Comparison of ENCODE assay signal across 8 cellular contexts in genomic region chr10:45470098-45471012, GRCh38.
DNase-seq lines count a peak whose midpoint lies in the region; ATAC-seq and TF ChIP-seq lines count a peak whose summit lies in the region.

No MANE protein-coding gene starts in this region.

- intact Hi-C loops in MCF 10A (cut with micrococcal nuclease): no loop called here

- DNase-seq in T47D (ENCODE audit: low read depth in 1 of 2, low spot score in 1 of 2): peak; percentile 80 to 92
- DNase-seq in MCF 10A (ENCODE audit: unreplicated experiment): no peak
- DNase-seq in activated CD8-positive, alpha-beta T cell treated with anti-CD3 and anti-CD28 coated beads, Interleukin-2, amount 10 ng/mL, durations not matched to agents 7 days and 5 days: peak; percentile 74
- peak; percentile 55 for DNase-seq in fibroblast of pulmonary artery (ENCODE audit: low read depth)
- DNase-seq in smooth muscle cell (lab: John Stamatoyannopoulos, UW; ENCODE audit: unreplicated experiment): no peak
- DNase-seq in NCI-H1417 (lab: John Stamatoyannopoulos, UW): no peak
- no peak for DNase-seq in ecto neural progenitor cell (ENCODE audit: low spot score)

- 23% methylated on average over 10 of the region's 10 CpGs for WGBS in smooth muscle cell (ENCODE audit: low lambda C conversion rate)

- peak overlapping the region; percentile 34 for H3K27ac ChIP-seq in smooth muscle cell (ENCODE audit: low read depth)

- no peaks in the 10 kb centered on the region for H3K36me3 ChIP-seq in smooth muscle cell (ENCODE audit: low read depth)

- no peaks in the 10 kb centered on the region for H3K27me3 Mint-ChIP-seq in MCF 10A (ENCODE audit: insufficient read depth, unreplicated experiment)
- no peaks in the 10 kb centered on the region for H3K27me3 Mint-ChIP-seq in activated CD8-positive, alpha-beta T cell treated with anti-CD3 and anti-CD28 coated beads, Interleukin-2, amount 10 ng/mL, durations not matched to agents 7 days and 5 days (ENCODE audit: low read depth)

- no peaks in the 10 kb centered on the region for H3K79me2 ChIP-seq in smooth muscle cell (ENCODE audit: low read depth)

- H3K9me3 Mint-ChIP-seq in MCF 10A (ENCODE audit: unreplicated experiment): no peaks in the 10 kb centered on the region
- no peaks in the 10 kb centered on the region for H3K9me3 Mint-ChIP-seq in activated CD8-positive, alpha-beta T cell treated with anti-CD3 and anti-CD28 coated beads, Interleukin-2, amount 10 ng/mL, durations not matched to agents 7 days and 5 days (ENCODE audit: insufficient read depth)

- H3K4me1 Mint-ChIP-seq in MCF 10A (ENCODE audit: insufficient read depth, unreplicated experiment): no peaks in the 10 kb centered on the region
- peaks cover 17% of the 10 kb centered on the region for H3K4me1 Mint-ChIP-seq in activated CD8-positive, alpha-beta T cell treated with anti-CD3 and anti-CD28 coated beads, Interleukin-2, amount 10 ng/mL, durations not matched to agents 7 days and 5 days (ENCODE audit: low read depth)

- no peak overlapping the region for H3K9ac ChIP-seq in smooth muscle cell (ENCODE audit: low read depth)

- H3K4me1 ChIP-seq in smooth muscle cell (ENCODE audit: low read depth): peaks cover 12% of the 10 kb centered on the region

- peaks cover 11% of the 10 kb centered on the region for H3K36me3 Mint-ChIP-seq in MCF 10A (ENCODE audit: insufficient read depth, unreplicated experiment)
- peaks cover 2% of the 10 kb centered on the region for H3K36me3 Mint-ChIP-seq in activated CD8-positive, alpha-beta T cell treated with anti-CD3 and anti-CD28 coated beads, Interleukin-2, amount 10 ng/mL, durations not matched to agents 7 days and 5 days (ENCODE audit: low read depth)

- in situ Hi-C loops in T47D (cut with HindIII; ENCODE audit: low pct_unique_long_range_greater_than_20kb, low sequenced_read_pairs): no loop called here

- H3K4me2 ChIP-seq in smooth muscle cell: peak overlapping the region; percentile 49

- no peak overlapping the region for H3K27ac Mint-ChIP-seq in MCF 10A (ENCODE audit: low read depth, unreplicated experiment)
- H3K27ac Mint-ChIP-seq in activated CD8-positive, alpha-beta T cell treated with anti-CD3 and anti-CD28 coated beads, Interleukin-2, amount 10 ng/mL, durations not matched to agents 7 days and 5 days: peak overlapping the region; percentile 77

- ATAC-seq in activated CD8-positive, alpha-beta T cell treated with anti-CD3 and anti-CD28 coated beads, Interleukin-2, amount 10 ng/mL, durations not matched to agents 7 days and 5 days: peak; percentile 88
- no peak for ATAC-seq in GM19467 (IDR thresholded peaks at IDR 0.05; ENCODE audit: unreplicated experiment)

- no peak overlapping the region for H3K4me3 ChIP-seq in fibroblast of pulmonary artery (replicated peaks; ENCODE audit: low read depth, low read length)
- H3K4me3 ChIP-seq in smooth muscle cell: no peak overlapping the region

- H3K27me3 ChIP-seq in smooth muscle cell (ENCODE audit: low read depth): no peaks in the 10 kb centered on the region

- CTCF ChIA-PET in MCF 10A (lab: Yijun Ruan, JAX): no interaction called here
- CTCF ChIA-PET in activated CD8-positive, alpha-beta T cell treated with anti-CD3 and anti-CD28 coated beads, Interleukin-2, amount 10 ng/mL, durations not matched to agents 7 days and 5 days (lab: Charles Lee): no interaction called here

- H2AFZ ChIP-seq in smooth muscle cell (ENCODE audit: low read depth): no peak overlapping the region

- POLR2A ChIA-PET in MCF 10A (lab: Yijun Ruan, JAX): no interaction called here
- POLR2A ChIA-PET in activated CD8-positive, alpha-beta T cell treated with anti-CD3 and anti-CD28 coated beads, Interleukin-2, amount 10 ng/mL, durations not matched to agents 7 days and 5 days (lab: Charles Lee): no interaction called here

- TF ChIP-seq CTCF in MCF 10A (IDR thresholded peaks at IDR 0.05; ENCODE audit: unreplicated experiment): no peak
- no peak for TF ChIP-seq CTCF in fibroblast of pulmonary artery (IDR thresholded peaks at IDR 0.05; ENCODE audit: low read length, missing control alignments)
- TF ChIP-seq CTCF in smooth muscle cell (IDR thresholded peaks at IDR 0.05; ENCODE audit: borderline replicate concordance, insufficient read depth, poor library complexity, severe bottlenecking): no peak

- BruUV-seq in MCF 10A (replicated peaks; lab: Mats Ljungman, UMichigan): no TSS peak

- H3K9me3 ChIP-seq in smooth muscle cell (replicated peaks; ENCODE audit: low read depth): no peaks in the 10 kb centered on the region

- no peak overlapping the region for H3K4me3 Mint-ChIP-seq in MCF 10A (ENCODE audit: unreplicated experiment)
- peak overlapping the region; percentile 5 for H3K4me3 Mint-ChIP-seq in activated CD8-positive, alpha-beta T cell treated with anti-CD3 and anti-CD28 coated beads, Interleukin-2, amount 10 ng/mL, durations not matched to agents 7 days and 5 days

- no peaks in the 10 kb centered on the region for H3F3A ChIP-seq in smooth muscle cell (ENCODE audit: low read depth)

- H4K20me1 ChIP-seq in smooth muscle cell (ENCODE audit: low read depth): peaks cover 15% of the 10 kb centered on the region

Comparison
In these comparisons a context has a peak if more than half of its experiments do, and no peak if none do; other contexts are left out.
1. DNase-seq: peak in T47D (2 of 2), activated CD8-positive, alpha-beta T cell treated with anti-CD3 and anti-CD28 coated beads, Interleukin-2, amount 10 ng/mL, durations not matched to agents 7 days and 5 days (single experiment) and fibroblast of pulmonary artery (single experiment); none in MCF 10A (single experiment), smooth muscle cell (single experiment), NCI-H1417 (0 of 3) and ecto neural progenitor cell (single experiment).